ENCODE assay signal across 18 cellular contexts in genomic region chr13:23561261-23561660, GRCh38. TPM values are rescaled to one million over a fixed set of nuclear protein-coding genes. Genes with fewer than 3 reads are reported as not detected.
DNase-seq lines count a peak whose midpoint lies in the region; ATAC-seq and TF ChIP-seq lines count a peak whose summit lies in the region.
"Had no signal": no experiment of that assay in that cellular context is flagged by ENCODE, and none has a peak within 500 bp of the region (broad histone marks: within the 10 kb centered on the region; RNA-seq: fewer than 3 reads in every experiment).

No MANE protein-coding gene starts in this region.

- H3K27ac ChIP-seq in psoas muscle (peak overlapping the region; percentile 0), esophagus muscularis mucosa (replicated peaks in 1 of 4) (no peak overlapping the region)
- H3K27ac ChIP-seq: parathyroid adenoma, SJSA1, stomach had no signal

- 51 to 67% (median 59%) methylated on average over 3 of the region's 3 CpGs for WGBS in psoas muscle, 3 donors
- WGBS in esophagus muscularis mucosa, result 72% methylated on average over 3 of the region's 3 CpGs

- no peaks in the 10 kb centered on the region for H3K9me3 ChIP-seq in psoas muscle
- no peaks in the 10 kb centered on the region for H3K9me3 ChIP-seq in esophagus muscularis mucosa
- H3K9me3 ChIP-seq: BLaER1 treated with 17β-estradiol and CSF1 and Interleukin-3, amounts not matched to agents 10 nM and 100 nM; SJSA1; stomach had no signal

- no peak overlapping the region for H3K4me3 ChIP-seq in psoas muscle
- H3K4me3 ChIP-seq in esophagus muscularis mucosa, result no peak overlapping the region
- H3K4me3 ChIP-seq: BLaER1 treated with 17β-estradiol and CSF1 and Interleukin-3, amounts not matched to agents 10 nM and 100 nM; SJSA1; stomach had no signal

- TF ChIP-seq POLR2A in esophagus muscularis mucosa (IDR thresholded peaks at IDR 0.05; ENCODE audit: low read depth), result no peak

- ATAC-seq in GM18858 (IDR thresholded peaks at IDR 0.05; ENCODE audit: unreplicated experiment), result peak; percentile 89
- ATAC-seq in GM21528 (IDR thresholded peaks at IDR 0.05; ENCODE audit: low FRiP score, unreplicated experiment), result peak; percentile 75
- ATAC-seq in HG03280 (IDR thresholded peaks at IDR 0.05; ENCODE audit: unreplicated experiment), result peak; percentile 82
- ATAC-seq in psoas muscle, result no peak
- ATAC-seq: HCT116, left colon had no signal

- DNase-seq in psoas muscle (no peak), SHP77 treated with DMSO at 0.1 percent for 48 hours (lab: John Stamatoyannopoulos, UW) (no peak), esophagus muscularis mucosa (ENCODE audit: extremely low spot score) (no peak)
- DNase-seq in activated CD4-positive, CD25-positive, alpha-beta regulatory T cell (lab: John Stamatoyannopoulos, UW), result no peak
- DNase-seq: activated CD4-positive, alpha-beta T cell treated with anti-CD3 and anti-CD28 coated beads for 4 hours; left colon; NCI-H1048; NCI-H2171; stimulated activated CD4-positive, alpha-beta T cell treated with anti-CD3 and anti-CD28 coated beads, Interleukin-12 subunit alpha, Interleukin-12 subunit beta, amount 100 ng/mL, for 4 hours; stomach; T1000 had no signal

- intact Hi-C loops in psoas muscle (cut with DNase I) (no loop called here), esophagus muscularis mucosa (cut with DNase I) (no loop called here)

- H3K4me1 ChIP-seq in psoas muscle (peaks cover 7% of the 10 kb centered on the region), esophagus muscularis mucosa (peaks cover 8 to 17% (median 13%) of the 10 kb centered on the region in 4 donors)
- H3K4me1 ChIP-seq: parathyroid adenoma had no signal

- TF ChIP-seq CTCF in psoas muscle (IDR thresholded peaks at IDR 0.05) (no peak), esophagus muscularis mucosa (IDR thresholded peaks at IDR 0.05) (no peak)

- no peaks in the 10 kb centered on the region for H3K36me3 ChIP-seq in psoas muscle (ENCODE audit: insufficient read depth in 1 of 2, low read depth in 1 of 2)
- no peaks in the 10 kb centered on the region for H3K36me3 ChIP-seq in esophagus muscularis mucosa
- H3K36me3 ChIP-seq: BLaER1 treated with 17β-estradiol and CSF1 and Interleukin-3, amounts not matched to agents 10 nM and 100 nM; SJSA1; stomach had no signal

- H3K27me3 ChIP-seq in psoas muscle (ENCODE audit: insufficient read depth in 3 of 3, low read length in 2 of 3), result no peaks in the 10 kb centered on the region
- no peaks in the 10 kb centered on the region for H3K27me3 ChIP-seq in esophagus muscularis mucosa
- H3K27me3 ChIP-seq: BLaER1 treated with 17β-estradiol and CSF1 and Interleukin-3, amounts not matched to agents 10 nM and 100 nM; SJSA1; stomach had no signal

- TF ChIP-seq EP300 in esophagus muscularis mucosa (IDR thresholded peaks at IDR 0.05), result no peak

RNA-seq across cellular contexts. Expression of gene TNFRSF19, which starts 9.0 kb away (rescaled TPM):
- total RNA-seq in psoas muscle, result 1 to 10 TPM in 2 of 4 donors, under 1 TPM in 2; 0.38 to 2.0 (median 1.1) TPM
- polyA plus RNA-seq in psoas muscle, result under 1 TPM; 0.35 to 0.55 (median 0.41) TPM
- 1 to 10 TPM; 3.2 to 5.6 (median 5.0) TPM for total RNA-seq in esophagus muscularis mucosa

Comparison
In these comparisons a context has a peak if more than half of its experiments do, and no peak if none do; other contexts are left out.
1. ATAC-seq: peak in GM18858 (single experiment), GM21528 (single experiment) and HG03280 (single experiment); none in psoas muscle (0 of 4).